In the genomic region with DNA sequence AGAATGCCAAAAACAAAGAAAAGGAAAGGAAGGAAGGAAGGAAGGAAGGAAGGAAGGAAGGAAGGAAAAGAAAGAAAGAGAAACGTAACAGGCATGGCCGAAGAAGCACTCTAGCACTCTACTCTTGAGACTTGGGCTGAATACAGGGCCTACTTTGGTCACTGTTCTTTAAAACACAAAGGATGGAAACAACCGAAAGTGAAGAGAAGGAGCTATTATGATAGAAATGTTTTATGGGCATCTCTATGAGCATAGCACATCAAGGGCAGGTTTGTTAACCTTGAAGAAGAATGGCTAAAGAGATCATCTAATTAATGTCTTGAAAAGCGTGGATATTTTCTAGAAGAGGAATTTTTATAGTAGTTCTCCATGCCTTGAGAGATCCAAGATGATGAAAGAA, we compare ENCODE assay signal across 10 cellular contexts. TPM values are rescaled to one million over a fixed set of nuclear protein-coding genes. Genes with fewer than 3 reads are reported as not detected.
"Had no signal": no experiment of that assay in that cellular context is flagged by ENCODE, and none has a peak within 500 bp of the region (broad histone marks: within the 10 kb centered on the region; RNA-seq: fewer than 3 reads in every experiment).

No MANE protein-coding gene starts in this region.

- DNase-seq: IMR-90, KBM-7, KG1 had no signal

- FAIRE-seq: HepG2, K562 had no signal

- H3K27ac ChIP-seq: HL-60, KMS-11 had no signal

- H3K9ac ChIP-seq: KMS-11 had no signal

- H3K4me2 ChIP-seq: KMS-11 had no signal

- H3K4me3 ChIP-seq: K562 had no signal

RNA-seq across cellular contexts. Expression of a gene that starts 15.9 kb away (rescaled TPM):
- total RNA-seq: HepG2, HT-29, HT1080, IMR-90, K562 had no signal
- polyA plus RNA-seq: HepG2, IgD-negative memory B cell, IMR-90, K562 had no signal
